In genomic region chr12:46468813-46469212, GRCh38 we compare ENCODE assay signal across 21 cellular contexts.
"Had no signal": no experiment of that assay in that cellular context is flagged by ENCODE, and none has a peak within 500 bp of the region (broad histone marks: within the 10 kb centered on the region; RNA-seq: fewer than 3 reads in every experiment).

No MANE protein-coding gene starts in this region.

- H3K36me3 Mint-ChIP-seq: natural killer cell treated with Interleukin-12 subunit alpha and Interleukin-12 subunit beta and Interleukin-15 and Interleukin-18, amount 100 ng/mL, for 72 hours had no signal

- H3K9me3 ChIP-seq: left lung, lower lobe of right lung, pancreas, suprapubic skin, thyroid gland, upper lobe of left lung, uterus had no signal

- H3K27me3 Mint-ChIP-seq: natural killer cell treated with Interleukin-12 subunit alpha and Interleukin-12 subunit beta and Interleukin-15 and Interleukin-18, amount 100 ng/mL, for 72 hours; progenitor cell of endocrine pancreas had no signal

- H3K4me3 ChIP-seq: left lung, lower lobe of right lung, pancreas, sigmoid colon, skin epidermis, suprapubic skin, thyroid gland, upper lobe of left lung, uterus had no signal

- FAIRE-seq: colon had no signal

- H3K36me3 ChIP-seq: left lung, lower lobe of right lung, pancreas, sigmoid colon, suprapubic skin, thyroid gland, upper lobe of left lung, uterus had no signal

- H3K27ac Mint-ChIP-seq: progenitor cell of endocrine pancreas had no signal

- DNase-seq: cerebellar nuclear complex; foreskin melanocyte; islet precursor cell; left lung; lower lobe of right lung; mesenchymal stem cell; midbrain; occipital lobe; pancreas; sigmoid colon; stimulated activated CD4-positive, alpha-beta T cell treated with anti-CD3 and anti-CD28 coated beads, Interleukin-2, amount 100 ng/mL, for 24 hours; stimulated activated CD4-positive, alpha-beta T cell treated with anti-CD3 and anti-CD28 coated beads, Interleukin-4, amount 100 ng/mL, for 4 hours; stimulated activated naive CD4-positive, alpha-beta T cell; thyroid gland; upper lobe of left lung; uterus had no signal

- H3K27ac ChIP-seq: left lung, lower lobe of right lung, pancreas, sigmoid colon, skin epidermis, suprapubic skin, thyroid gland, upper lobe of left lung, uterus had no signal

- H3K4me3 Mint-ChIP-seq: natural killer cell treated with Interleukin-12 subunit alpha and Interleukin-12 subunit beta and Interleukin-15 and Interleukin-18, amount 100 ng/mL, for 72 hours had no signal

- ATAC-seq: left lung; natural killer cell treated with Interleukin-12 subunit alpha and Interleukin-12 subunit beta and Interleukin-15 and Interleukin-18, amount 100 ng/mL, for 72 hours had no signal

- H3K27me3 ChIP-seq: left lung, pancreas, sigmoid colon, suprapubic skin, thyroid gland, upper lobe of left lung, uterus had no signal
